Comparison of ENCODE assay signal across 1 cellular context in the genomic region with DNA sequence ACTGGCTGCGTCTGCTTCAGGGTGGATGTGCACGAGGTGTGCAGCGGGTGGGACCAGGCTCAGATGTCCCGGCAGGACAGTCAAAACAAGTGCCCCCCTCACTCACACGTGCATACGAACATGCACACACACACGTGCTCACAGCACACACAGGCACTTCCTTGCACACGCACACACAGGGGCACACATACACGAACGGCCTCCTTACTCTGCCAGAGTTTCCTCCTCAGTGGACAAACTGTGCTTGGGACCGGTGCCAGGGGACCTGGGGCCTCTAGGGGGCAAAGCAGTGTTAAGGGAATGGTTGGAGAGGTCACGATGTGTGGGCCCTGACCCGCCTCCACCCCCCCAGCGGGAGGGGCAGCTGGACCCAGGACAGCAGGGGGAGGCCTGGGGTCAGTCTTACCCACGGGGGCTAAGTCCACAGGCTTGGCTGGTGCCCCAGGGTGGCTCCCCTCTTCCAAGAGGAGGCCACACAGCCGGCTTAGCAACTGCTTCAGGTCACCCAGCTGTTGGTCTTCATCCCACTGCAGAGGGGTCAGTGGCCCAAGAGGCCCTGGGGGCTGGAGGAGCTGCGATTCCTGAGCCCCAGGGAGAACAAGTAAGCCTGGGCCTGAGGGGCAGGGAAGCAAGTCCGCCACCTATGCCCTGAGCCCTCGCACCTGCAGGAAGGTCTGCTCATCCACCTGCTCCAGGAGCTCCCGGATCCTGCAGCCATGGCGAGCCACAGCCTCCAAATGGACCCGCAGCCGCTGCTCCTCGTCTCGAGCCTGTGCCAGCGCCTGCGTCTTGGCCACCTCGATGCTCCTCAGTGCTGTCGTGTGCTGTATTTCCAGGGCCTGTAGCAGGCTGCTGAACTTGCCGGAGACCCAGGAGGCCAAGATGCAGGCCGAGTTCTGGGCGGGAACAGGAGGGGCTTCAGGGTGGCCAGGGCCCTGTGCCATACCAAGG.
TF ChIP-seq lines count a peak whose summit lies in the region.

No MANE protein-coding gene starts in this region.

TF ChIP-seq in HepG2, 621 proteins besides CTCF, POLR2A, EP300 and RAD21 (continued from another document and continues in another):
- TF ChIP-seq, protein P1, sequence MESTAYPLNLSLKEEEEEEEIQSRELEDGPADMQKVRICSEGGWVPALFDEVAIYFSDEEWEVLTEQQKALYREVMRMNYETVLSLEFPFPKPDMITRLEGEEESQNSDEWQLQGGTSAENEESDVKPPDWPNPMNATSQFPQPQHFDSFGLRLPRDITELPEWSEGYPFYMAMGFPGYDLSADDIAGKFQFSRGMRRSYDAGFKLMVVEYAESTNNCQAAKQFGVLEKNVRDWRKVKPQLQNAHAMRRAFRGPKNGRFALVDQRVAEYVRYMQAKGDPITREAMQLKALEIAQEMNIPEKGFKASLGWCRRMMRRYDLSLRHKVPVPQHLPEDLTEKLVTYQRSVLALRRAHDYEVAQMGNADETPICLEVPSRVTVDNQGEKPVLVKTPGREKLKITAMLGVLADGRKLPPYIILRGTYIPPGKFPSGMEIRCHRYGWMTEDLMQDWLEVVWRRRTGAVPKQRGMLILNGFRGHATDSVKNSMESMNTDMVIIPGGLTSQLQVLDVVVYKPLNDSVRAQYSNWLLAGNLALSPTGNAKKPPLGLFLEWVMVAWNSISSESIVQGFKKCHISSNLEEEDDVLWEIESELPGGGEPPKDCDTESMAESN (CRISPR knock-in tag; conservative IDR thresholded peaks at IDR 0.05), result peak; percentile 22; the same call in 1 of the 2 replicates
- TF ChIP-seq, protein P2, sequence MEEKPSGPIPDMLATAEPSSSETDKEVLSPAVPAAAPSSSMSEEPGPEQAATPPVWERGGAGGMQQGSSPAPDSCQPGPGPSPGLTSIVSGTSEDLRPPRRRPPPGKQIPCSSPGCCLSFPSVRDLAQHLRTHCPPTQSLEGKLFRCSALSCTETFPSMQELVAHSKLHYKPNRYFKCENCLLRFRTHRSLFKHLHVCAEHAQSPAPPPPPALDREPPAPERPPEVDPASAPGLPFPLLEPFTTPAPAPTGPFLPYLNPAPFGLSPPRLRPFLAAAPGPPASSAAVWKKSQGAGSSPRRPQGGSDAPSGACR (CRISPR knock-in tag; IDR thresholded peaks at IDR 0.05), result peak; percentile 84
- TF ChIP-seq PAF1 (CRISPR knock-in tag; IDR thresholded peaks at IDR 0.05) (no peak; the same call in 1 of the 2 replicates), CCDC6 (CRISPR knock-in tag; IDR thresholded peaks at IDR 0.05) (peak; percentile 94), SIN3B (IDR thresholded peaks at IDR 0.05; ENCODE audit: low read length) (no peak), TBP (CRISPR knock-in tag; IDR thresholded peaks at IDR 0.05) (0 out of 2 replicates have a peak, but pooled peaks have one; percentile 30), MIER3 (CRISPR knock-in tag; IDR thresholded peaks at IDR 0.05; ENCODE audit: borderline replicate concordance) (0 out of 2 replicates have a peak, but pooled peaks have one; percentile 47), ZNF160 (CRISPR knock-in tag; IDR thresholded peaks at IDR 0.05) (0 out of 2 replicates have a peak, but pooled peaks have one; percentile 20), TBX3 (IDR thresholded peaks at IDR 0.05; ENCODE audit: borderline replicate concordance) (no peak), KDM5A (IDR thresholded peaks at IDR 0.05; ENCODE audit: borderline replicate concordance, low read length) (no peak), RBFOX2 (IDR thresholded peaks at IDR 0.05; ENCODE audit: low read depth, low read length) (no peak), SALL1 (CRISPR knock-in tag; IDR thresholded peaks at IDR 0.05) (peak; percentile 49; the same call in 1 of the 2 replicates), ZNF709 (CRISPR knock-in tag; IDR thresholded peaks at IDR 0.05) (peak; percentile 58; the same call in 1 of the 2 replicates), ZNF124 (CRISPR knock-in tag; IDR thresholded peaks at IDR 0.05) (peak; percentile 85; the same call in 1 of the 2 replicates), DNMT1 (CRISPR knock-in tag; IDR thresholded peaks at IDR 0.05) (no peak), ZNF274 (CRISPR knock-in tag; IDR thresholded peaks at IDR 0.05) (0 out of 2 replicates have a peak, but pooled peaks have one; percentile 77), ZNF260 (CRISPR knock-in tag; IDR thresholded peaks at IDR 0.05; ENCODE audit: borderline replicate concordance, low read depth) (no peak; the same call in 1 of the 2 replicates), ZNF670 (CRISPR knock-in tag; IDR thresholded peaks at IDR 0.05; ENCODE audit: borderline replicate concordance) (no peak), ARNT (IDR thresholded peaks at IDR 0.05) (no peak), SP4 (CRISPR knock-in tag; IDR thresholded peaks at IDR 0.05) (no peak; the same call in none of the 2 replicates), ZNF441 (CRISPR knock-in tag; IDR thresholded peaks at IDR 0.05; ENCODE audit: borderline replicate concordance) (no peak)
- TF ChIP-seq, protein P3, sequence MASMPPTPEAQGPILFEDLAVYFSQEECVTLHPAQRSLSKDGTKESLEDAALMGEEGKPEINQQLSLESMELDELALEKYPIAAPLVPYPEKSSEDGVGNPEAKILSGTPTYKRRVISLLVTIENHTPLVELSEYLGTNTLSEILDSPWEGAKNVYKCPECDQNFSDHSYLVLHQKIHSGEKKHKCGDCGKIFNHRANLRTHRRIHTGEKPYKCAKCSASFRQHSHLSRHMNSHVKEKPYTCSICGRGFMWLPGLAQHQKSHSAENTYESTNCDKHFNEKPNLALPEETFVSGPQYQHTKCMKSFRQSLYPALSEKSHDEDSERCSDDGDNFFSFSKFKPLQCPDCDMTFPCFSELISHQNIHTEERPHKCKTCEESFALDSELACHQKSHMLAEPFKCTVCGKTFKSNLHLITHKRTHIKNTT (CRISPR knock-in tag; IDR thresholded peaks at IDR 0.05), result no peak
- TF ChIP-seq, protein P4, sequence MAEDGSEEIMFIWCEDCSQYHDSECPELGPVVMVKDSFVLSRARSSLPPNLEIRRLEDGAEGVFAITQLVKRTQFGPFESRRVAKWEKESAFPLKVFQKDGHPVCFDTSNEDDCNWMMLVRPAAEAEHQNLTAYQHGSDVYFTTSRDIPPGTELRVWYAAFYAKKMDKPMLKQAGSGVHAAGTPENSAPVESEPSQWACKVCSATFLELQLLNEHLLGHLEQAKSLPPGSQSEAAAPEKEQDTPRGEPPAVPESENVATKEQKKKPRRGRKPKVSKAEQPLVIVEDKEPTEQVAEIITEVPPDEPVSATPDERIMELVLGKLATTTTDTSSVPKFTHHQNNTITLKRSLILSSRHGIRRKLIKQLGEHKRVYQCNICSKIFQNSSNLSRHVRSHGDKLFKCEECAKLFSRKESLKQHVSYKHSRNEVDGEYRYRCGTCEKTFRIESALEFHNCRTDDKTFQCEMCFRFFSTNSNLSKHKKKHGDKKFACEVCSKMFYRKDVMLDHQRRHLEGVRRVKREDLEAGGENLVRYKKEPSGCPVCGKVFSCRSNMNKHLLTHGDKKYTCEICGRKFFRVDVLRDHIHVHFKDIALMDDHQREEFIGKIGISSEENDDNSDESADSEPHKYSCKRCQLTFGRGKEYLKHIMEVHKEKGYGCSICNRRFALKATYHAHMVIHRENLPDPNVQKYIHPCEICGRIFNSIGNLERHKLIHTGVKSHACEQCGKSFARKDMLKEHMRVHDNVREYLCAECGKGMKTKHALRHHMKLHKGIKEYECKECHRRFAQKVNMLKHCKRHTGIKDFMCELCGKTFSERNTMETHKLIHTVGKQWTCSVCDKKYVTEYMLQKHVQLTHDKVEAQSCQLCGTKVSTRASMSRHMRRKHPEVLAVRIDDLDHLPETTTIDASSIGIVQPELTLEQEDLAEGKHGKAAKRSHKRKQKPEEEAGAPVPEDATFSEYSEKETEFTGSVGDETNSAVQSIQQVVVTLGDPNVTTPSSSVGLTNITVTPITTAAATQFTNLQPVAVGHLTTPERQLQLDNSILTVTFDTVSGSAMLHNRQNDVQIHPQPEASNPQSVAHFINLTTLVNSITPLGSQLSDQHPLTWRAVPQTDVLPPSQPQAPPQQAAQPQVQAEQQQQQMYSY (CRISPR knock-in tag; IDR thresholded peaks at IDR 0.05), result 0 out of 2 replicates have a peak, but pooled peaks have one; percentile 29
- TF ChIP-seq, protein P5, sequence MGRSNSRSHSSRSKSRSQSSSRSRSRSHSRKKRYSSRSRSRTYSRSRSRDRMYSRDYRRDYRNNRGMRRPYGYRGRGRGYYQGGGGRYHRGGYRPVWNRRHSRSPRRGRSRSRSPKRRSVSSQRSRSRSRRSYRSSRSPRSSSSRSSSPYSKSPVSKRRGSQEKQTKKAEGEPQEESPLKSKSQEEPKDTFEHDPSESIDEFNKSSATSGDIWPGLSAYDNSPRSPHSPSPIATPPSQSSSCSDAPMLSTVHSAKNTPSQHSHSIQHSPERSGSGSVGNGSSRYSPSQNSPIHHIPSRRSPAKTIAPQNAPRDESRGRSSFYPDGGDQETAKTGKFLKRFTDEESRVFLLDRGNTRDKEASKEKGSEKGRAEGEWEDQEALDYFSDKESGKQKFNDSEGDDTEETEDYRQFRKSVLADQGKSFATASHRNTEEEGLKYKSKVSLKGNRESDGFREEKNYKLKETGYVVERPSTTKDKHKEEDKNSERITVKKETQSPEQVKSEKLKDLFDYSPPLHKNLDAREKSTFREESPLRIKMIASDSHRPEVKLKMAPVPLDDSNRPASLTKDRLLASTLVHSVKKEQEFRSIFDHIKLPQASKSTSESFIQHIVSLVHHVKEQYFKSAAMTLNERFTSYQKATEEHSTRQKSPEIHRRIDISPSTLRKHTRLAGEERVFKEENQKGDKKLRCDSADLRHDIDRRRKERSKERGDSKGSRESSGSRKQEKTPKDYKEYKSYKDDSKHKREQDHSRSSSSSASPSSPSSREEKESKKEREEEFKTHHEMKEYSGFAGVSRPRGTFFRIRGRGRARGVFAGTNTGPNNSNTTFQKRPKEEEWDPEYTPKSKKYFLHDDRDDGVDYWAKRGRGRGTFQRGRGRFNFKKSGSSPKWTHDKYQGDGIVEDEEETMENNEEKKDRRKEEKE (IDR thresholded peaks at IDR 0.05), result no peak
- TF ChIP-seq, protein P6, sequence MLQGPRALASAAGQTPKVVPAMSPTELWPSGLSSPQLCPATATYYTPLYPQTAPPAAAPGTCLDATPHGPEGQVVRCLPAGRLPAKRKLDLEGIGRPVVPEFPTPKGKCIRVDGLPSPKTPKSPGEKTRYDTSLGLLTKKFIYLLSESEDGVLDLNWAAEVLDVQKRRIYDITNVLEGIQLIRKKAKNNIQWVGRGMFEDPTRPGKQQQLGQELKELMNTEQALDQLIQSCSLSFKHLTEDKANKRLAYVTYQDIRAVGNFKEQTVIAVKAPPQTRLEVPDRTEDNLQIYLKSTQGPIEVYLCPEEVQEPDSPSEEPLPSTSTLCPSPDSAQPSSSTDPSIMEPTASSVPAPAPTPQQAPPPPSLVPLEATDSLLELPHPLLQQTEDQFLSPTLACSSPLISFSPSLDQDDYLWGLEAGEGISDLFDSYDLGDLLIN (CRISPR knock-in tag; IDR thresholded peaks at IDR 0.05; ENCODE audit: borderline replicate concordance), result 0 out of 2 replicates have a peak, but pooled peaks have one; percentile 65
- TF ChIP-seq, protein P7, sequence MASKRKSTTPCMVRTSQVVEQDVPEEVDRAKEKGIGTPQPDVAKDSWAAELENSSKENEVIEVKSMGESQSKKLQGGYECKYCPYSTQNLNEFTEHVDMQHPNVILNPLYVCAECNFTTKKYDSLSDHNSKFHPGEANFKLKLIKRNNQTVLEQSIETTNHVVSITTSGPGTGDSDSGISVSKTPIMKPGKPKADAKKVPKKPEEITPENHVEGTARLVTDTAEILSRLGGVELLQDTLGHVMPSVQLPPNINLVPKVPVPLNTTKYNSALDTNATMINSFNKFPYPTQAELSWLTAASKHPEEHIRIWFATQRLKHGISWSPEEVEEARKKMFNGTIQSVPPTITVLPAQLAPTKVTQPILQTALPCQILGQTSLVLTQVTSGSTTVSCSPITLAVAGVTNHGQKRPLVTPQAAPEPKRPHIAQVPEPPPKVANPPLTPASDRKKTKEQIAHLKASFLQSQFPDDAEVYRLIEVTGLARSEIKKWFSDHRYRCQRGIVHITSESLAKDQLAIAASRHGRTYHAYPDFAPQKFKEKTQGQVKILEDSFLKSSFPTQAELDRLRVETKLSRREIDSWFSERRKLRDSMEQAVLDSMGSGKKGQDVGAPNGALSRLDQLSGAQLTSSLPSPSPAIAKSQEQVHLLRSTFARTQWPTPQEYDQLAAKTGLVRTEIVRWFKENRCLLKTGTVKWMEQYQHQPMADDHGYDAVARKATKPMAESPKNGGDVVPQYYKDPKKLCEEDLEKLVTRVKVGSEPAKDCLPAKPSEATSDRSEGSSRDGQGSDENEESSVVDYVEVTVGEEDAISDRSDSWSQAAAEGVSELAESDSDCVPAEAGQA (IDR thresholded peaks at IDR 0.05; ENCODE audit: low read depth), result no peak
- TF ChIP-seq, protein P7 (CRISPR knock-in tag; IDR thresholded peaks at IDR 0.05; ENCODE audit: borderline replicate concordance), result peak; percentile 68; the same call in 1 of the 2 replicates
- TF ChIP-seq, protein P8, sequence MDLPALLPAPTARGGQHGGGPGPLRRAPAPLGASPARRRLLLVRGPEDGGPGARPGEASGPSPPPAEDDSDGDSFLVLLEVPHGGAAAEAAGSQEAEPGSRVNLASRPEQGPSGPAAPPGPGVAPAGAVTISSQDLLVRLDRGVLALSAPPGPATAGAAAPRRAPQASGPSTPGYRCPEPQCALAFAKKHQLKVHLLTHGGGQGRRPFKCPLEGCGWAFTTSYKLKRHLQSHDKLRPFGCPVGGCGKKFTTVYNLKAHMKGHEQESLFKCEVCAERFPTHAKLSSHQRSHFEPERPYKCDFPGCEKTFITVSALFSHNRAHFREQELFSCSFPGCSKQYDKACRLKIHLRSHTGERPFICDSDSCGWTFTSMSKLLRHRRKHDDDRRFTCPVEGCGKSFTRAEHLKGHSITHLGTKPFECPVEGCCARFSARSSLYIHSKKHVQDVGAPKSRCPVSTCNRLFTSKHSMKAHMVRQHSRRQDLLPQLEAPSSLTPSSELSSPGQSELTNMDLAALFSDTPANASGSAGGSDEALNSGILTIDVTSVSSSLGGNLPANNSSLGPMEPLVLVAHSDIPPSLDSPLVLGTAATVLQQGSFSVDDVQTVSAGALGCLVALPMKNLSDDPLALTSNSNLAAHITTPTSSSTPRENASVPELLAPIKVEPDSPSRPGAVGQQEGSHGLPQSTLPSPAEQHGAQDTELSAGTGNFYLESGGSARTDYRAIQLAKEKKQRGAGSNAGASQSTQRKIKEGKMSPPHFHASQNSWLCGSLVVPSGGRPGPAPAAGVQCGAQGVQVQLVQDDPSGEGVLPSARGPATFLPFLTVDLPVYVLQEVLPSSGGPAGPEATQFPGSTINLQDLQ (CRISPR knock-in tag; IDR thresholded peaks at IDR 0.05), result peak; percentile 48; the same call in 1 of the 2 replicates
